ENCODE assay signal across 10 cellular contexts in the genomic region with DNA sequence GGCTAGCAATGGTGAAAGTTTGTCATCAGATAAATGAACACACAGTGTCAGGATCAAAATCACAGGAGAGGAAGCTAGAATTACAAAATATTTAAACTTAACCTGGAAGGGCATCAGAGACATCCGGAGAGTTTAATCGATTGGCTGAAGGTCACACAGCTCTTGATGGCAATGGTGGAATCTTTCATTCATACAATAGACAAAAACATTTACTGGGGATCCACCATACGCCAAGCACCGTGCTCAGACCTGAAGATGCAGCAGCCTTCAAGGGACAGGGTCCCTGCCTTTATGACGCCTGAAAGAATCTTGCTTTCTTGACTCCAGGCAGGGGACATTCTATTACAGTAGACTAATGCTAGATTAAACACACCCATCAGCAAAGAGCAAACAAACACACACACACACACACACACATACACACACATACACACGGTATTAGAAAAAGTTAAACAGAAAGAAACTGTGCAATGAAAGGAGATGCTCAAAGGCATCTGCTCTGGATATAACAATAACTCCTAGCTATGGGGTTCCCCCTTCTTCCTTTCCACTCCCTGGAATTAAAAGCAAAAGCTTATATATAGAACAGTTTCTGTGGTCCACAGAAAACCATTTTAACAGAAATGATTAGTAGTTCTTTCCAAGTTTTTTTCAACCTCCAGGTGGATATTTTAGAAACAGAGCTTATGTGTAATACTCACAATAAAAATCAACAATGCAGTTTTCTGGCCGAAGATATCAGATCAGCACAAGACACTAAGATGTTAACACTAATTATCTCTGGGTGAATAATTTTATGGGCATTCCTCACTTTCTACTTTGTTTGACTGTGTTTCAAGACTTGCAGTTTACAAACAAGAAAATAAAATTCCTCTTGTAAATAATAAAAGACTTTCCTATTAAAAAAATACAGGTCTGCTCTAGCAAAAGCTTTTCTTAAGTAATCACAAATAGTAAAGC.
DNase-seq lines count a peak whose midpoint lies in the region; ATAC-seq and TF ChIP-seq lines count a peak whose summit lies in the region.
"Had no signal": no experiment of that assay in that cellular context is flagged by ENCODE, and none has a peak within 500 bp of the region (broad histone marks: within the 10 kb centered on the region; RNA-seq: fewer than 3 reads in every experiment).

No MANE protein-coding gene starts in this region.

- POLR2A ChIA-PET in A673 (lab: Charles Lee; ENCODE audit: low non-redundant PET) = no interaction called here

- in situ Hi-C loops in KBM-7 (cut with MboI; ENCODE audit: low pct_unique_long_range_greater_than_20kb, low sequenced_read_pairs) = no loop called here
- in situ Hi-C loops in GM13977 (cut with MboI; ENCODE audit: low pct_unique_long_range_greater_than_20kb, low sequenced_read_pairs, unreplicated experiment) = no loop called here

- intact Hi-C loops in A673 (cut with micrococcal nuclease; ENCODE audit: unreplicated experiment) (no loop called here), adrenal gland (cut with DNase I) (no loop called here)

- peaks cover 8% of the 10 kb centered on the region for H3K4me1 ChIP-seq in A673 (ENCODE audit: insufficient read depth, low read length, poor library complexity, severe bottlenecking)
- peaks cover 23 to 29% of the 10 kb centered on the region in 2 donors for H3K4me1 ChIP-seq in adrenal gland (replicated peaks in 1 of 2)
- H3K4me1 ChIP-seq in liver (ENCODE audit: control insufficient read depth in 4 of 4, insufficient read depth in 4 of 4, low read length in 3 of 4) = peaks cover 0 to 10% (median 4%) of the 10 kb centered on the region in 4 donors

- BruUV-seq in A673 (replicated peaks; lab: Mats Ljungman, UMichigan) = no TSS peak

- TF ChIP-seq CTCF in A673 (conservative IDR thresholded peaks at IDR 0.05; ENCODE audit: low read depth, low read length) (no peak), adrenal gland (IDR thresholded peaks at IDR 0.05) (no peak), liver (IDR thresholded peaks at IDR 0.05; ENCODE audit: low read depth, low read length, missing input control) (no peak), GM13977 (IDR thresholded peaks at IDR 0.05; ENCODE audit: extremely low read depth, insufficient read depth, missing control alignments) (no peak)

- TF ChIP-seq RAD21 in liver (IDR thresholded peaks at IDR 0.05) = no peak

- TF ChIP-seq POLR2A in adrenal gland (IDR thresholded peaks at IDR 0.05) = no peak

- ATAC-seq in GM19455 (IDR thresholded peaks at IDR 0.05; ENCODE audit: unreplicated experiment) = no peak
- ATAC-seq: left ventricle myocardium superior had no signal

- H3K9ac ChIP-seq in liver (ENCODE audit: low read depth in 1 of 2, low read length in 2 of 2) = no peak overlapping the region

- peak; percentile 9 for DNase-seq in A673 (ENCODE audit: low spot score)
- peak; percentile 4 for DNase-seq in HT-29 (ENCODE audit: low spot score)
- no peak for DNase-seq in adrenal gland
- DNase-seq in KBM-7 = no peak
- DNase-seq in NCI-H146 (lab: John Stamatoyannopoulos, UW) = no peak
- no peak for DNase-seq in GM13977 (ENCODE audit: low spot score)
- DNase-seq: COR-L47, left ventricle myocardium superior had no signal

- H3K36me3 ChIP-seq in A673 (ENCODE audit: insufficient read depth, low read length, poor library complexity, severe bottlenecking) (no peaks in the 10 kb centered on the region), adrenal gland (replicated peaks in 1 of 2) (no peaks in the 10 kb centered on the region), liver (ENCODE audit: control insufficient read depth in 4 of 4, insufficient read depth in 3 of 4, low read depth in 1 of 4, low read length in 3 of 4) (no peaks in the 10 kb centered on the region)

- H3K27me3 ChIP-seq in A673 (replicated peaks; ENCODE audit: insufficient read depth, low read depth, low read length, poor library complexity) (no peaks in the 10 kb centered on the region), adrenal gland (no peaks in the 10 kb centered on the region), liver (ENCODE audit: control insufficient read depth in 4 of 4, insufficient read depth in 4 of 4, low read length in 3 of 4) (no peaks in the 10 kb centered on the region)

- WGBS in adrenal gland, 4 donors = 31 to 44% (median 36%) methylated on average over 5 to 7 of the region's 7 CpGs
- WGBS in liver = 27% methylated on average over 7 of the region's 7 CpGs

- H3K4me3 ChIP-seq in A673 (ENCODE audit: low read depth, low read length, poor library complexity, severe bottlenecking) (no peak overlapping the region), adrenal gland (no peak overlapping the region), liver (ENCODE audit: low read depth in 1 of 3, low read length in 3 of 3) (peak overlapping the region in 1 of 3 donors; percentile 3)

- CTCF ChIA-PET in A673 (lab: Charles Lee) = no interaction called here

- H3K27ac ChIP-seq in A673 (ENCODE audit: low read depth, low read length, poor library complexity, severe bottlenecking) (no peak overlapping the region), adrenal gland (peak overlapping the region; percentile 33 to 83 (median 72)), liver (ENCODE audit: low read depth in 1 of 2, low read length in 2 of 2) (peak overlapping the region; percentile 19 to 48)

- H3K9me3 ChIP-seq in A673 (ENCODE audit: low read depth, low read length, poor library complexity, severe bottlenecking) = peaks cover 3% of the 10 kb centered on the region
- H3K9me3 ChIP-seq in adrenal gland (replicated peaks in 1 of 3) = no peaks in the 10 kb centered on the region
- H3K9me3 ChIP-seq in liver (ENCODE audit: control insufficient read depth in 4 of 4, low read length in 3 of 4) = no peaks in the 10 kb centered on the region

TF ChIP-seq in liver, 16 proteins besides CTCF, POLR2A, EP300 and RAD21:
- TF ChIP-seq ZBTB33 (IDR thresholded peaks at IDR 0.05) (peak; percentile 10), REST (IDR thresholded peaks at IDR 0.05) (peak; percentile 21), NR2F2 (IDR thresholded peaks at IDR 0.05) (no peak), YY1 (IDR thresholded peaks at IDR 0.05) (peak; percentile 84), GABPA (IDR thresholded peaks at IDR 0.05 in 1 of 2, conservative IDR thresholded peaks at IDR 0.05 in 1 of 2) (peak; percentile 23 to 72), SP1 (IDR thresholded peaks at IDR 0.05) (peak; percentile 63), HNF4A (conservative IDR thresholded peaks at IDR 0.05) (peak; percentile 48 to 62), JUND (IDR thresholded peaks at IDR 0.05) (no peak), FOXA2 (IDR thresholded peaks at IDR 0.05) (no peak), TAF1 (conservative IDR thresholded peaks at IDR 0.05) (no peak), RXRA (IDR thresholded peaks at IDR 0.05) (peak; percentile 61 to 75), EGR1 (IDR thresholded peaks at IDR 0.05; ENCODE audit: low read depth in 2 of 2) (no peak), HNF4G (IDR thresholded peaks at IDR 0.05) (no peak), FOXA1 (IDR thresholded peaks at IDR 0.05) (no peak)
- TF ChIP-seq, protein P1, sequence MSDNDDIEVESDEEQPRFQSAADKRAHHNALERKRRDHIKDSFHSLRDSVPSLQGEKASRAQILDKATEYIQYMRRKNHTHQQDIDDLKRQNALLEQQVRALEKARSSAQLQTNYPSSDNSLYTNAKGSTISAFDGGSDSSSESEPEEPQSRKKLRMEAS (IDR thresholded peaks at IDR 0.05) = no peak
- TF ChIP-seq, protein P2, sequence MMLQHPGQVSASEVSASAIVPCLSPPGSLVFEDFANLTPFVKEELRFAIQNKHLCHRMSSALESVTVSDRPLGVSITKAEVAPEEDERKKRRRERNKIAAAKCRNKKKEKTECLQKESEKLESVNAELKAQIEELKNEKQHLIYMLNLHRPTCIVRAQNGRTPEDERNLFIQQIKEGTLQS (IDR thresholded peaks at IDR 0.05) = no peak

Comparison
In these comparisons a context has a peak if more than half of its experiments do, and no peak if none do; other contexts are left out.
1. DNase-seq: peak in A673 (single experiment) and HT-29 (single experiment); none in adrenal gland (0 of 7), KBM-7 (single experiment), NCI-H146 (single experiment) and GM13977 (single experiment).